Comparison of ENCODE assay signal across 22 cellular contexts in the genomic region with DNA sequence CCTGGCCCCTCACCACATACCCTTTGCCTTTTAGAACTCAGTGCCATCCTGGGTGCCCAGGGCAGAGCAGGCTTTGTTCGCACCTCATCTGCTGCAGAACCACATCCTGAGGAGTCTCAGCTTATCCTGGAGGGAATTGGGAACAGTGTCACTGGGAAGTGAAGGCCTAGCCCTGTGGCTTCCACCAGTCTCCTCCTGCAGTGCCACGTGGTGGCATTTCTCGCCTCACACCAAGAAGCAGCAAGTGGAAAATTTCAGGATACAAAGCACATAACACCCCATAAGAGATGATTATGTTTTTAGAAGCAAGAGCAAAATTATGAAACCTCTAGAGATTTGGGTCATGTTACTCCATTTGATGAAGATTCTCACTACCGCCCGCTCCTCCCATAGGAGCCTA. TPM values are rescaled to one million over a fixed set of nuclear protein-coding genes. Genes with fewer than 3 reads are reported as not detected.
A peak's percentile ranks its signal among the peaks of the same experiment; 100 is the strongest.
DNase-seq lines count a peak whose midpoint lies in the region; ATAC-seq and TF ChIP-seq lines count a peak whose summit lies in the region.
"Had no signal": no experiment of that assay in that cellular context is flagged by ENCODE, and none has a peak within 500 bp of the region (broad histone marks: within the 10 kb centered on the region; RNA-seq: fewer than 3 reads in every experiment).

No MANE protein-coding gene starts in this region.

- H3K4me3 ChIP-seq in CD4-positive, CD25-positive, alpha-beta regulatory T cell (ENCODE audit: low read depth, low read length) = no peak overlapping the region
- H3K4me3 ChIP-seq in WERI-Rb-1 (ENCODE audit: low read depth, low read length) = no peak overlapping the region
- no peak overlapping the region for H3K4me3 ChIP-seq in trophoblast cell (ENCODE audit: low read depth, low read length)
- H3K4me3 ChIP-seq in gastrocnemius medialis = no peak overlapping the region
- H3K4me3 ChIP-seq: A549 had no signal

- WGBS in trophoblast cell (ENCODE audit: extremely low coverage, insufficient coverage, insufficient read length) = no CpG with 5 or more reads among the region's 5 CpGs

- no peak overlapping the region for H3K14ac ChIP-seq in trophoblast cell (ENCODE audit: low read length)

- in situ Hi-C loops in gastrocnemius medialis (cut with MboI; ENCODE audit: low sequenced_read_pairs in 4 of 4) = no loop called here

- no peak overlapping the region for H2BK120ac ChIP-seq in trophoblast cell (ENCODE audit: insufficient read depth, low read length, poor library complexity)

- peak overlapping the region; percentile 65 for H3K9ac ChIP-seq in trophoblast cell (ENCODE audit: low read length)

- no peaks in the 10 kb centered on the region for H3K79me1 ChIP-seq in trophoblast cell (ENCODE audit: low read length)

- H3K9me3 Mint-ChIP-seq in CD4-positive, CD25-positive, alpha-beta regulatory T cell = no peaks in the 10 kb centered on the region
- H3K9me3 Mint-ChIP-seq: CD8-positive, alpha-beta memory T cell had no signal

- no peak for ATAC-seq in CD4-positive, CD25-positive, alpha-beta regulatory T cell (ENCODE audit: low read depth in 2 of 2)
- no peak for ATAC-seq in gastrocnemius medialis
- no peak for ATAC-seq in HG03159 (IDR thresholded peaks at IDR 0.05; ENCODE audit: unreplicated experiment)
- ATAC-seq: A549, HCT116 had no signal

- TF ChIP-seq CTCF in WERI-Rb-1 (IDR thresholded peaks at IDR 0.05; ENCODE audit: low read depth, low read length) (no peak), gastrocnemius medialis (IDR thresholded peaks at IDR 0.05 in 4 of 5, conservative IDR thresholded peaks at IDR 0.05 in 1 of 5) (no peak)

- no peaks in the 10 kb centered on the region for H3K79me2 ChIP-seq in trophoblast cell (ENCODE audit: control insufficient read depth, insufficient read depth, low read length, poor library complexity)

- H3K4me3 Mint-ChIP-seq in CD4-positive, CD25-positive, alpha-beta regulatory T cell = no peak overlapping the region
- H3K4me3 Mint-ChIP-seq: CD8-positive, alpha-beta memory T cell had no signal

- no peak overlapping the region for H3K27ac ChIP-seq in CD4-positive, CD25-positive, alpha-beta regulatory T cell (ENCODE audit: insufficient read depth, low read length, poor library complexity, severe bottlenecking)
- H3K27ac ChIP-seq in WERI-Rb-1 = peak overlapping the region; percentile 78; the same call in 1 of the 2 replicates
- peak overlapping the region; percentile 75 for H3K27ac ChIP-seq in cingulate gyrus (ENCODE audit: low read depth, low read length)
- no peak overlapping the region for H3K27ac ChIP-seq in trophoblast cell (ENCODE audit: low read depth, low read length)
- H3K27ac ChIP-seq in gastrocnemius medialis = no peak overlapping the region
- H3K27ac ChIP-seq: A549, RWPE1 had no signal

- no peak overlapping the region for H2BK12ac ChIP-seq in trophoblast cell (ENCODE audit: low read length)

- no peak overlapping the region for H4K12ac ChIP-seq in trophoblast cell (ENCODE audit: low read depth, low read length)

- H4K91ac ChIP-seq in trophoblast cell (ENCODE audit: low read depth, low read length) = no peak overlapping the region

- no peak overlapping the region for H2BK5ac ChIP-seq in trophoblast cell (ENCODE audit: low read depth, low read length, poor library complexity)

- DNase-seq in CD4-positive, CD25-positive, alpha-beta regulatory T cell = no peak
- DNase-seq in WERI-Rb-1 (no peak), trophoblast cell (no peak), HuH-7 (ENCODE audit: low spot score) (no peak), gastrocnemius medialis (no peak)
- DNase-seq: CD8-positive, alpha-beta memory T cell; IMR-90; MV-4-11; NCI-H1105 treated with DMSO at 0.1 percent for 48 hours; NCI-H2029 treated with DMSO at 0.1 percent for 48 hours; NCI-H226; NCI-H510A treated with DMSO at 0.1 percent for 48 hours; NCI-H748 treated with DMSO at 0.1 percent for 48 hours; SHP77 treated with DMSO at 0.1 percent for 48 hours had no signal

- H3K27me3 ChIP-seq in CD4-positive, CD25-positive, alpha-beta regulatory T cell (ENCODE audit: control insufficient read depth, insufficient read depth, low read length) = no peaks in the 10 kb centered on the region
- H3K27me3 ChIP-seq in WERI-Rb-1 (ENCODE audit: insufficient read depth, low read depth, severe bottlenecking) = no peaks in the 10 kb centered on the region
- H3K27me3 ChIP-seq in trophoblast cell (ENCODE audit: insufficient read depth, low read length) = no peaks in the 10 kb centered on the region
- no peaks in the 10 kb centered on the region for H3K27me3 ChIP-seq in gastrocnemius medialis

- TF ChIP-seq POLR2A in gastrocnemius medialis (IDR thresholded peaks at IDR 0.05) = no peak

- no peak overlapping the region for H3K4me2 ChIP-seq in trophoblast cell (ENCODE audit: low read length)
- H3K4me2 ChIP-seq: A549 had no signal

- H4K8ac ChIP-seq in trophoblast cell (ENCODE audit: low read depth, low read length) = no peak overlapping the region

- peaks cover 8 to 23% (median 9%) of the 10 kb centered on the region in 4 donors for H3K4me1 Mint-ChIP-seq in CD4-positive, CD25-positive, alpha-beta regulatory T cell

- no peak overlapping the region for H3K18ac ChIP-seq in trophoblast cell (ENCODE audit: low read length)

- H2AFZ ChIP-seq in trophoblast cell (ENCODE audit: insufficient read depth, low read length, poor library complexity) = no peak overlapping the region

- peaks cover 17% of the 10 kb centered on the region for H3K36me3 ChIP-seq in CD4-positive, CD25-positive, alpha-beta regulatory T cell (ENCODE audit: control insufficient read depth, insufficient read depth, low read length)
- H3K36me3 ChIP-seq in WERI-Rb-1 (peaks cover 4% of the 10 kb centered on the region), trophoblast cell (ENCODE audit: control insufficient read depth in 1 of 2, insufficient read depth in 2 of 2, low read length in 2 of 2) (no peaks in the 10 kb centered on the region), gastrocnemius medialis (peaks cover 0 to 70% of the 10 kb centered on the region in 2 donors)

- H3K9me3 ChIP-seq in CD4-positive, CD25-positive, alpha-beta regulatory T cell (ENCODE audit: control insufficient read depth in 2 of 2, low read length in 2 of 2) = no peaks in the 10 kb centered on the region
- no peaks in the 10 kb centered on the region for H3K9me3 ChIP-seq in WERI-Rb-1 (ENCODE audit: severe bottlenecking)
- no peaks in the 10 kb centered on the region for H3K9me3 ChIP-seq in trophoblast cell (ENCODE audit: insufficient read depth, low read depth, low read length)
- no peaks in the 10 kb centered on the region for H3K9me3 ChIP-seq in gastrocnemius medialis
- H3K9me3 ChIP-seq: A549 had no signal

- intact Hi-C loops in gastrocnemius medialis (cut with DNase I; ENCODE audit: low total_unique reads) = no loop called here

- H3K27ac Mint-ChIP-seq in CD4-positive, CD25-positive, alpha-beta regulatory T cell = peak overlapping the region in 2 of 3 donors; percentile 31 to 63

- H3K27me3 Mint-ChIP-seq in CD4-positive, CD25-positive, alpha-beta regulatory T cell = no peaks in the 10 kb centered on the region
- H3K27me3 Mint-ChIP-seq: CD8-positive, alpha-beta memory T cell had no signal

- H3K4me1 ChIP-seq in CD4-positive, CD25-positive, alpha-beta regulatory T cell (ENCODE audit: control insufficient read depth, insufficient read depth, low read length, poor library complexity, severe bottlenecking) = peaks cover 10% of the 10 kb centered on the region
- H3K4me1 ChIP-seq in trophoblast cell (ENCODE audit: control insufficient read depth in 1 of 2, insufficient read depth in 2 of 2, low read length in 2 of 2) (no peaks in the 10 kb centered on the region), gastrocnemius medialis (peaks cover 0 to 7% of the 10 kb centered on the region in 2 donors)
- H3K4me1 ChIP-seq: A549 had no signal

- H3K23ac ChIP-seq in trophoblast cell (ENCODE audit: low read length) = no peak overlapping the region

- no peak overlapping the region for H2AK5ac ChIP-seq in trophoblast cell (ENCODE audit: low read length)

- H3K36me3 Mint-ChIP-seq in CD4-positive, CD25-positive, alpha-beta regulatory T cell = peaks cover 33% of the 10 kb centered on the region

- H3K4ac ChIP-seq in trophoblast cell (ENCODE audit: low read depth, low read length) = no peak overlapping the region

RNA-seq across cellular contexts. Expression of gene UBE2D4, which starts 26.8 kb away (rescaled TPM):
- total RNA-seq in CD4-positive, CD25-positive, alpha-beta regulatory T cell = 11.4 TPM
- polyA plus RNA-seq in CD4-positive, CD25-positive, alpha-beta regulatory T cell = 10 to 100 TPM; 10.6 to 15.5 (median 13.4) TPM
- polyA plus RNA-seq in trophoblast cell (2013) = 3.4 TPM in 2 replicates
- 100 to 1,000 TPM in 2 of 4 donors, 10 to 100 TPM in 2; 71.0 to 116 (median 105) TPM for total RNA-seq in gastrocnemius medialis

RNA-seq across cellular contexts. Expression of gene SPDYE1, which starts 44.6 kb away (rescaled TPM):
- total RNA-seq in CD4-positive, CD25-positive, alpha-beta regulatory T cell = not detected
- polyA plus RNA-seq in CD4-positive, CD25-positive, alpha-beta regulatory T cell = under 1 TPM; 0.08 to 0.17 (median 0.11) TPM
- not detected in 2 replicates for polyA plus RNA-seq in trophoblast cell (2013)
- total RNA-seq in gastrocnemius medialis = not detected
- total RNA-seq: CD8-positive, alpha-beta memory T cell; Daoy; H1; IMR-90 had no signal
- polyA plus RNA-seq: A549, BJ, H1, IMR-90 had no signal

RNA-seq across cellular contexts. Expression of gene URGCP, which starts 46.7 kb away (rescaled TPM):
- 19.2 TPM for total RNA-seq in CD4-positive, CD25-positive, alpha-beta regulatory T cell
- polyA plus RNA-seq in CD4-positive, CD25-positive, alpha-beta regulatory T cell = 10 to 100 TPM; 14.6 to 31.0 (median 24.0) TPM
- polyA plus RNA-seq in trophoblast cell (2013) = 8.8 and 11.0 TPM in 2 replicates
- total RNA-seq in gastrocnemius medialis = 10 to 100 TPM; 29.0 to 47.7 (median 38.3) TPM

Comparison
In these comparisons a context has a peak if more than half of its experiments do, and no peak if none do; other contexts are left out.
1. H3K27ac ChIP-seq: peak in WERI-Rb-1 (single experiment) and cingulate gyrus (single experiment); none in CD4-positive, CD25-positive, alpha-beta regulatory T cell (single experiment), trophoblast cell (single experiment) and gastrocnemius medialis (0 of 4).